ENCODE assay signal across 21 cellular contexts in the genomic region with DNA sequence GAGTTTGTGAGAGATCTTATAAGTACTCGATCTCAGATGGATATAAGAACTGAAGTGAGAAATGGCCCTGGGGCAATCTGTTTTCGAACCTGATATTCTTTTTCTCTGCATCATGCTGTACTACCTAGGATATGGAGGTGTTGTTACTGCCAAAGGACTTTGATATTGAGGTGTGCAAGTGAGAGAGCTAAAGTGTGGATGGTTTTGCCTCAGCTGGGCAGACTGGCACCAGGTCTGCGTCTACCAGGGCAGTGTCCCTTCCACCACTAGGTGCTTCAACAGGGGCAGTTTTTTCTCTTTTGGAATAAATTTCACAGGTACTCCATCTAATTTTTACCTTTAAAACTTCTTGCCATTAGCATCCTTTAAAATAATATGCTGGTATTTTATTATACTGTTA. TPM values are rescaled to one million over a fixed set of nuclear protein-coding genes. Genes with fewer than 3 reads are reported as not detected.
DNase-seq lines count a peak whose midpoint lies in the region; ATAC-seq, FAIRE-seq and TF ChIP-seq lines count a peak whose summit lies in the region.
"Had no signal": no experiment of that assay in that cellular context is flagged by ENCODE, and none has a peak within 500 bp of the region (broad histone marks: within the 10 kb centered on the region; RNA-seq: fewer than 3 reads in every experiment).

No MANE protein-coding gene starts in this region.

- no peak for FAIRE-seq in A549 (lab: Jason Lieb, UNC)
- FAIRE-seq: A204.1, G401.6, GM12892 had no signal

- H3K4me3 ChIP-seq in A549 (no peak overlapping the region), Panc1 (ENCODE audit: low read depth in 2 of 2, low read length in 2 of 2) (no peak overlapping the region), endodermal cell (ENCODE audit: low read length) (no peak overlapping the region), liver (ENCODE audit: low read depth in 1 of 3, low read length in 3 of 3) (no peak overlapping the region), adrenal gland (no peak overlapping the region)
- H3K4me3 ChIP-seq: GM23338, HAP-1 had no signal

- TF ChIP-seq CTCF in A549 (IDR thresholded peaks at IDR 0.05) (no peak), Panc1 (IDR thresholded peaks at IDR 0.05) (peak; percentile 31), endodermal cell (conservative IDR thresholded peaks at IDR 0.05) (peak; percentile 34), liver (IDR thresholded peaks at IDR 0.05; ENCODE audit: low read depth, low read length, missing input control) (peak; percentile 9), adrenal gland (IDR thresholded peaks at IDR 0.05) (no peak)

- no peaks in the 10 kb centered on the region for H3K4me1 Mint-ChIP-seq in endodermal cell
- H3K4me1 Mint-ChIP-seq: CD4-positive, alpha-beta memory T cell had no signal

- POLR2A ChIA-PET in A549 (lab: Yijun Ruan, JAX) (no interaction called here), Panc1 (lab: Charles Lee) (interaction anchor here (0.6 kb wide), 1 partner anchor 20 kb away, joined by 3 read pairs; no protein-coding TSS in a partner anchor)

- no peak overlapping the region for H3K27ac Mint-ChIP-seq in endodermal cell
- H3K27ac Mint-ChIP-seq: CD4-positive, alpha-beta memory T cell; GM23338; HFFc6 had no signal

- H3K36me3 ChIP-seq in Panc1 (ENCODE audit: control insufficient read depth, insufficient read depth, low read length) (peaks cover 2% of the 10 kb centered on the region; the same call in 1 of the 2 replicates), endodermal cell (ENCODE audit: control insufficient read depth, insufficient read depth, low read length) (no peaks in the 10 kb centered on the region), liver (ENCODE audit: control insufficient read depth in 4 of 4, insufficient read depth in 3 of 4, low read depth in 1 of 4, low read length in 3 of 4) (no peaks in the 10 kb centered on the region), adrenal gland (replicated peaks in 1 of 2) (no peaks in the 10 kb centered on the region)
- H3K36me3 ChIP-seq: HAP-1 had no signal

- H3K27ac ChIP-seq in A549 = peak overlapping the region in 1 of 2 experiments; percentile 82; a peak in 3 of 6 replicates
- peak overlapping the region; percentile 99 for H3K27ac ChIP-seq in Panc1 (ENCODE audit: low read length)
- H3K27ac ChIP-seq in endodermal cell (ENCODE audit: low read depth, low read length) = no peak overlapping the region
- peak overlapping the region; percentile 6 to 73 for H3K27ac ChIP-seq in liver (ENCODE audit: low read depth in 1 of 2, low read length in 2 of 2)
- no peak overlapping the region for H3K27ac ChIP-seq in adrenal gland
- H3K27ac ChIP-seq: 22Rv1 had no signal

- intact Hi-C loops in Panc1 (cut with micrococcal nuclease; ENCODE audit: unreplicated experiment) (no loop called here), adrenal gland (cut with DNase I) (no loop called here)

- no peak for TF ChIP-seq RAD21 in A549 (conservative IDR thresholded peaks at IDR 0.05 in 1 of 2, IDR thresholded peaks at IDR 0.05 in 1 of 2)
- TF ChIP-seq RAD21 in liver (IDR thresholded peaks at IDR 0.05) = peak in 1 of 2 donors; percentile 42

- ATAC-seq in A549 = peak in 1 of 2 experiments; percentile 47; a peak in 4 of 6 replicates
- peak; percentile 51 for ATAC-seq in Panc1
- no peak for ATAC-seq in GM18867 (IDR thresholded peaks at IDR 0.05; ENCODE audit: unreplicated experiment)
- no peak for ATAC-seq in HG03045 (IDR thresholded peaks at IDR 0.05; ENCODE audit: unreplicated experiment)
- ATAC-seq: GM23338 had no signal

- H3K27me3 ChIP-seq in Panc1 (ENCODE audit: control insufficient read depth, insufficient read depth, low read length) = no peaks in the 10 kb centered on the region
- H3K27me3 ChIP-seq in endodermal cell (ENCODE audit: control insufficient read depth, insufficient read depth, low read length, poor library complexity, severe bottlenecking) = no peaks in the 10 kb centered on the region
- no peaks in the 10 kb centered on the region for H3K27me3 ChIP-seq in liver (ENCODE audit: control insufficient read depth in 4 of 4, insufficient read depth in 4 of 4, low read length in 3 of 4)
- H3K27me3 ChIP-seq in adrenal gland = no peaks in the 10 kb centered on the region

- no peaks in the 10 kb centered on the region for H3K9me3 ChIP-seq in A549
- H3K9me3 ChIP-seq in Panc1 (ENCODE audit: control insufficient read depth, insufficient read depth, low read depth, low read length) = no peaks in the 10 kb centered on the region
- no peaks in the 10 kb centered on the region for H3K9me3 ChIP-seq in endodermal cell (ENCODE audit: control insufficient read depth, low read length)
- H3K9me3 ChIP-seq in liver (ENCODE audit: control insufficient read depth in 4 of 4, low read length in 3 of 4) = no peaks in the 10 kb centered on the region
- no peaks in the 10 kb centered on the region for H3K9me3 ChIP-seq in adrenal gland (replicated peaks in 1 of 3)
- H3K9me3 ChIP-seq: Caco-2, HAP-1 had no signal

- WGBS in A549 (ENCODE audit: missing lambda C conversion rate) = 91% methylated on average over 3 of the region's 3 CpGs
- WGBS in endodermal cell (ENCODE audit: insufficient coverage in 1 of 2, insufficient read length in 1 of 2), 2 experiments = 95 to 100% methylated on average over 2 to 3 of the region's 3 CpGs
- WGBS in liver = 48% methylated on average over 3 of the region's 3 CpGs
- 59 to 83% (median 71%) methylated on average over 3 of the region's 3 CpGs for WGBS in adrenal gland, 4 donors

- H3K4me1 ChIP-seq in A549 (peaks cover 74% of the 10 kb centered on the region), Panc1 (ENCODE audit: control insufficient read depth, insufficient read depth, low read length) (peaks cover 89% of the 10 kb centered on the region), endodermal cell (ENCODE audit: control insufficient read depth, insufficient read depth, low read length) (no peaks in the 10 kb centered on the region), liver (ENCODE audit: control insufficient read depth in 4 of 4, insufficient read depth in 4 of 4, low read length in 3 of 4) (peaks cover 10 to 50% (median 33%) of the 10 kb centered on the region in 4 donors), adrenal gland (replicated peaks in 1 of 2) (no peaks in the 10 kb centered on the region)

- CTCF ChIA-PET in A549 (lab: Yijun Ruan, JAX) (interaction anchor here (0.6 to 0.9 kb wide), 2 partner anchors 10 to 22 kb away, joined by 3 to 4 read pairs; no protein-coding TSS in a partner anchor), Panc1 (lab: Charles Lee) (no interaction called here)

- H3K9me3 Mint-ChIP-seq in endodermal cell = no peaks in the 10 kb centered on the region
- H3K9me3 Mint-ChIP-seq: GM23338, HFFc6 had no signal

- no peaks in the 10 kb centered on the region for H3K27me3 Mint-ChIP-seq in endodermal cell (ENCODE audit: insufficient read depth)

- TF ChIP-seq POLR2A in A549 (IDR thresholded peaks at IDR 0.05; ENCODE audit: low read length) (no peak), adrenal gland (IDR thresholded peaks at IDR 0.05) (no peak)

- H3K36me3 Mint-ChIP-seq in endodermal cell (ENCODE audit: low read depth) = no peaks in the 10 kb centered on the region
- H3K36me3 Mint-ChIP-seq: CD4-positive, alpha-beta memory T cell had no signal

- H3K9ac ChIP-seq in endodermal cell (ENCODE audit: extremely low read depth, low read length, poor library complexity, severe bottlenecking) (no peak overlapping the region), liver (ENCODE audit: low read depth in 1 of 2, low read length in 2 of 2) (no peak overlapping the region)

- in situ Hi-C loops in Panc1 (cut with HindIII; ENCODE audit: low pct_unique_long_range_greater_than_20kb, low sequenced_read_pairs) = no loop called here

- DNase-seq in A549 (ENCODE audit: low read depth in 1 of 2, low spot score in 1 of 2) (no peak), Panc1 (ENCODE audit: low read depth, low spot score) (no peak), endodermal cell (no peak), adrenal gland (no peak), AG08396 (ENCODE audit: low spot score) (no peak)
- DNase-seq: ACHN; C1 segment of cervical spinal cord; Caco-2; CD4-positive, alpha-beta memory T cell; DMS153; DND-41; HFFc6 had no signal

- no peak overlapping the region for H3K4me3 Mint-ChIP-seq in endodermal cell
- H3K4me3 Mint-ChIP-seq: CD4-positive, alpha-beta memory T cell; GM23338; HFFc6 had no signal

- BruUV-seq in Panc1 (replicated peaks; lab: Mats Ljungman, UMichigan) = no TSS peak

- H3K4me2 ChIP-seq in A549 = peak overlapping the region; percentile 70; the same call in 2 of the 3 replicates
- H3K4me2 ChIP-seq: GM23338 had no signal

- TF ChIP-seq EP300 in A549 (IDR thresholded peaks at IDR 0.05) = no peak

TF ChIP-seq in A549, 52 proteins besides CTCF, POLR2A, EP300 and RAD21:
- no peak for TF ChIP-seq CBX2 (IDR thresholded peaks at IDR 0.05; ENCODE audit: borderline replicate concordance, low read depth)
- no peak for TF ChIP-seq CHD2 (IDR thresholded peaks at IDR 0.05; ENCODE audit: low read length, partially characterized antibody)

TF ChIP-seq in liver, 16 proteins besides CTCF, POLR2A, EP300 and RAD21 (continues in another document):
- TF ChIP-seq YY1 (IDR thresholded peaks at IDR 0.05) = no peak
- TF ChIP-seq, protein P1, sequence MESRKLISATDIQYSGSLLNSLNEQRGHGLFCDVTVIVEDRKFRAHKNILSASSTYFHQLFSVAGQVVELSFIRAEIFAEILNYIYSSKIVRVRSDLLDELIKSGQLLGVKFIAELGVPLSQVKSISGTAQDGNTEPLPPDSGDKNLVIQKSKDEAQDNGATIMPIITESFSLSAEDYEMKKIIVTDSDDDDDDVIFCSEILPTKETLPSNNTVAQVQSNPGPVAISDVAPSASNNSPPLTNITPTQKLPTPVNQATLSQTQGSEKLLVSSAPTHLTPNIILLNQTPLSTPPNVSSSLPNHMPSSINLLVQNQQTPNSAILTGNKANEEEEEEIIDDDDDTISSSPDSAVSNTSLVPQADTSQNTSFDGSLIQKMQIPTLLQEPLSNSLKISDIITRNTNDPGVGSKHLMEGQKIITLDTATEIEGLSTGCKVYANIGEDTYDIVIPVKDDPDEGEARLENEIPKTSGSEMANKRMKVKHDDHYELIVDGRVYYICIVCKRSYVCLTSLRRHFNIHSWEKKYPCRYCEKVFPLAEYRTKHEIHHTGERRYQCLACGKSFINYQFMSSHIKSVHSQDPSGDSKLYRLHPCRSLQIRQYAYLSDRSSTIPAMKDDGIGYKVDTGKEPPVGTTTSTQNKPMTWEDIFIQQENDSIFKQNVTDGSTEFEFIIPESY (IDR thresholded peaks at IDR 0.05) = no peak

RNA-seq across cellular contexts. Expression of a gene that starts 35.0 kb away (rescaled TPM):
- polyA plus RNA-seq in A549 (2011; rRNA removed) (176 and 181 TPM in 2 replicates), A549 (2017; fragmentation: RNase III; extraction: RNeasy Plus Mini Kit Qiagen cat#74134 plus additional on column Dnase treatment) (53.9 to 61.1 TPM (median 55.4 TPM) in 3 replicates), liver (10 to 100 TPM; 18.7 to 33.6 TPM), adrenal gland (1 to 10 TPM in 2 of 3 donors, under 1 TPM in 1; 0.72 to 2.0 (median 1.0) TPM)
- 34.3 and 35.0 TPM in 2 replicates for polyA plus RNA-seq in A549 (2012; cell fraction: cytosol; rRNA removed)
- polyA plus RNA-seq in A549 (2012; cell fraction: nucleus; rRNA removed) = 42.9 and 53.7 TPM in 2 replicates
- polyA minus RNA-seq in A549 (2011; rRNA and poly(A)+ RNA removed) = 202 and 259 TPM in 2 replicates
- total RNA-seq in Panc1 (2021; ENCODE audit: unreplicated experiment) (259 TPM), endodermal cell (10 to 100 TPM; 20.4 to 26.8 TPM), liver (100 to 1,000 TPM in 1 of 2 donors, 10 to 100 TPM in 1; 57.8 to 110 TPM), adrenal gland (10 to 100 TPM in 2 of 8 donors, 1 to 10 TPM in 6; 3.7 to 24.6 (median 7.1) TPM)
- 87.8 TPM for polyA plus RNA-seq in Panc1 (2012; ENCODE audit: insufficient read length)
- polyA plus RNA-seq in endodermal cell (2013, experiment 1 of 2) = 6.5 TPM
- 6.4 TPM for polyA plus RNA-seq in endodermal cell (2013, experiment 2 of 2)
- polyA plus RNA-seq: CD4-positive, alpha-beta memory T cell had no signal

Comparison
In these comparisons a context has a peak if more than half of its experiments do, and no peak if none do; other contexts are left out.
1. H3K27ac ChIP-seq: peak in Panc1 (single experiment) and liver (2 of 2); none in endodermal cell (single experiment) and adrenal gland (0 of 5).
2. CTCF ChIP-seq: peak in Panc1 (single experiment), endodermal cell (single experiment) and liver (single experiment); none in A549 (single experiment) and adrenal gland (0 of 6).